ENCODE assay signal across 11 cellular contexts in the genomic region with DNA sequence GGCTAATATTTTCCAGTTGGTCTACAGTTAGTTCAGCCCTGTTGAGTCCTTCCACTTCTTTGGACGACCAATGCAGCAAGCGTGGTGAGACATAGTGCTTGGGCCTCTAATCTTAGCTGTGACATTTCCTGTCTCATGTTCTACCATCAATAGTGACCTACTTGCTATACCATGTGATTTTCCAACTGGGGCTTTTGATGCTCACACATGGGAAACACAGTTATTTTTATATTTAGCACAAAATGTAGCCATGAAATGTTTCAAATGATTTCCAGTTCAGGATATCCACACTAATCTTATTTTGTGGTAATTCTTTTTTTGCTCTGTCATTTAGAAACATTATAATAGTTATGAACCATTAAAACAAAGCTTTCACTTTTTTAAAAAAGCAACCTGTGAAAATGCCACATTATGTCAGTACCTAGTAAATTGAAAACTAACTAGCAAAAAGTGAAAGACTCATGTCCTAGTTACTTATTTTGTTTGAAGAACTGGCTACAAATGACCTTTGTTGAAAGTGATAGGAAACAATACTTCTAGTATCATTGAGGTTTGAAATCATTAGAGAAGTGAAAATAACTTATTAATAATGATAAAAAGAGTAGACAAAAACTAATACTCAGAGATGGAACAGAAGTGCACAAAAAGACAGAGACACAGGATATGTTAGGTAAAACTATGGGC. TPM values are rescaled to one million over a fixed set of nuclear protein-coding genes. Genes with fewer than 3 reads are reported as not detected.
DNase-seq lines count a peak whose midpoint lies in the region; ATAC-seq, FAIRE-seq and TF ChIP-seq lines count a peak whose summit lies in the region.
"Had no signal": no experiment of that assay in that cellular context is flagged by ENCODE, and none has a peak within 500 bp of the region (broad histone marks: within the 10 kb centered on the region; RNA-seq: fewer than 3 reads in every experiment).

No MANE protein-coding gene starts in this region.

- H3K4me3 ChIP-seq in A673 (ENCODE audit: low read depth, low read length, poor library complexity, severe bottlenecking), result no peak overlapping the region

- no peak overlapping the region for H3K27ac ChIP-seq in A673 (ENCODE audit: low read depth, low read length, poor library complexity, severe bottlenecking)

- CTCF ChIA-PET in A673 (lab: Charles Lee), result no interaction called here

- BruUV-seq in A673 (replicated peaks; lab: Mats Ljungman, UMichigan), result no TSS peak

- TF ChIP-seq POLR2A in H54 (IDR thresholded peaks at IDR 0.05; ENCODE audit: low read depth, low read length), result no peak

- no peaks in the 10 kb centered on the region for H3K36me3 Mint-ChIP-seq in natural killer cell

- TF ChIP-seq CTCF in natural killer cell (IDR thresholded peaks at IDR 0.05) (no peak), A673 (conservative IDR thresholded peaks at IDR 0.05; ENCODE audit: low read depth, low read length) (no peak), D721Med (IDR thresholded peaks at IDR 0.05; ENCODE audit: insufficient read depth, missing control alignments) (no peak)

- peak; percentile 90 for ATAC-seq in GM18907 (IDR thresholded peaks at IDR 0.05; ENCODE audit: unreplicated experiment)
- ATAC-seq in HG03558 (IDR thresholded peaks at IDR 0.05; ENCODE audit: extremely low read depth, unreplicated experiment), result peak; percentile 67
- ATAC-seq in natural killer cell, result peak; percentile 75 to 97 (median 89)

- no peak for DNase-seq in H54 (ENCODE audit: insufficient read length, low spot score)
- no peak for DNase-seq in natural killer cell
- DNase-seq in NCI-H2196 treated with DMSO at 0.1 percent for 48 hours (lab: John Stamatoyannopoulos, UW; ENCODE audit: unreplicated experiment), result no peak
- no peak for DNase-seq in A673 (ENCODE audit: low spot score)
- DNase-seq in NCI-H128 (lab: John Stamatoyannopoulos, UW; ENCODE audit: unreplicated experiment), result no peak
- DNase-seq in D721Med (ENCODE audit: insufficient read length, low spot score), result no peak
- DNase-seq: NCI-H1436 had no signal

- no peaks in the 10 kb centered on the region for H3K9me3 ChIP-seq in A673 (ENCODE audit: low read depth, low read length, poor library complexity, severe bottlenecking)

- no peaks in the 10 kb centered on the region for H3K27me3 Mint-ChIP-seq in natural killer cell (ENCODE audit: low read depth in 2 of 2)

- POLR2A ChIA-PET in A673 (lab: Charles Lee; ENCODE audit: low non-redundant PET), result no interaction called here

- H3K4me1 Mint-ChIP-seq in natural killer cell, result peaks cover 10 to 22% of the 10 kb centered on the region in 2 donors

- intact Hi-C loops in natural killer cell (cut with micrococcal nuclease), result no loop called here
- intact Hi-C loops in A673 (cut with micrococcal nuclease; ENCODE audit: unreplicated experiment), result no loop called here

- H3K4me1 ChIP-seq in A673 (ENCODE audit: insufficient read depth, low read length, poor library complexity, severe bottlenecking), result no peaks in the 10 kb centered on the region

- FAIRE-seq in H54 (lab: Jason Lieb, UNC) (peak; percentile 53), D721Med (lab: Jason Lieb, UNC) (no peak)
- FAIRE-seq: urothelium cell line had no signal

- peaks cover 0 to 2% of the 10 kb centered on the region in 2 donors for H3K9me3 Mint-ChIP-seq in natural killer cell

- H3K4me3 Mint-ChIP-seq in natural killer cell, result no peak overlapping the region
- H3K4me3 Mint-ChIP-seq: brain had no signal

- no peaks in the 10 kb centered on the region for H3K27me3 ChIP-seq in A673 (replicated peaks; ENCODE audit: insufficient read depth, low read depth, low read length, poor library complexity)

- H3K27ac Mint-ChIP-seq in natural killer cell, result peak overlapping the region; percentile 58 to 72

- H3K36me3 ChIP-seq in A673 (ENCODE audit: insufficient read depth, low read length, poor library complexity, severe bottlenecking), result no peaks in the 10 kb centered on the region

RNA-seq across cellular contexts. Expression of gene MARCHF3, which starts 18.3 kb away (rescaled TPM):
- total RNA-seq in natural killer cell (10 to 100 TPM in 1 of 3 donors, 1 to 10 TPM in 2; 6.8 to 11.2 (median 8.9) TPM), A673 (2021) (0.81 and 1.1 TPM in 2 replicates)
